In genomic region chr18:32104516-32104915, GRCh38 we compare ENCODE assay signal across 17 cellular contexts.
"Had no signal": no experiment of that assay in that cellular context is flagged by ENCODE, and none has a peak within 500 bp of the region (broad histone marks: within the 10 kb centered on the region; RNA-seq: fewer than 3 reads in every experiment).

No MANE protein-coding gene starts in this region.

- H3K4me3 ChIP-seq: esophagus muscularis mucosa, gastroesophageal sphincter, right atrium auricular region, tibial nerve, upper lobe of right lung had no signal

- H3K27ac ChIP-seq: epithelial cell of prostate, esophagus muscularis mucosa, gastroesophageal sphincter, right atrium auricular region, tibial nerve, upper lobe of right lung had no signal

- H3K9me3 Mint-ChIP-seq: natural killer cell had no signal

- H3K4me1 ChIP-seq: right atrium auricular region, upper lobe of right lung had no signal

- H3K36me3 Mint-ChIP-seq: natural killer cell had no signal

- ATAC-seq: gastroesophageal sphincter, left lobe of liver, natural killer cell, upper lobe of right lung had no signal

- H3K4me3 Mint-ChIP-seq: natural killer cell, neural crest cell had no signal

- H3K27me3 ChIP-seq: esophagus muscularis mucosa, gastroesophageal sphincter, right atrium auricular region, tibial nerve, upper lobe of right lung had no signal

- DNase-seq: effector memory CD4-positive, alpha-beta T cell; glutamatergic neuron; islet precursor cell; mammary epithelial cell; natural killer cell; posterior cingulate gyrus; small intestine; stimulated activated CD4-positive, alpha-beta T cell treated with anti-CD3 and anti-CD28 coated beads, Interleukin-12 subunit alpha, Interleukin-12 subunit beta, amount 100 ng/mL, for 4 hours; stimulated activated naive CD4-positive, alpha-beta T cell treated with Interleukin-2 at 50 U/mL for 16 hours; upper lobe of right lung had no signal

- FAIRE-seq: small intestine had no signal

- H3K9me3 ChIP-seq: esophagus muscularis mucosa, gastroesophageal sphincter, right atrium auricular region, tibial nerve, upper lobe of right lung had no signal

- H3K36me3 ChIP-seq: esophagus muscularis mucosa, upper lobe of right lung had no signal
